ENCODE assay signal across 12 cellular contexts in the genomic region with DNA sequence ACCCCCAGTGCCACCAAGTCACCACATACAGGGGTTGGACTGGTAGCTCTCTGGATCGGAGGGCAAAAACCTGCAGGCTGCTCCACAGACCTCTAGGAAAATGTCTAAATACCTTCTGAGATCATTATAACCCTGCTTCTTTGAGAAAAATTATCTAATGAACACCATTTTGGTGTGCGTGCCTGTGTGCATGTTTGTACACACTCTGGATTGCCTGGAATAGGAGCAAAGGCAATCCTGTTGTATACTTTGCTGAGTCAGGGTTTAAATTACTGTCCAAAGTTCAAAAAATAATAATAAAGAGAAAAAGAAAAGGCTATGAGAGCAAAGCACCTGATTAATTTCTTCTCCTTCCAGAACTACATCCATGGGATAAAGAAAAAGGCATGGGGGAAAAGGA. TPM values are rescaled to one million over a fixed set of nuclear protein-coding genes. Genes with fewer than 3 reads are reported as not detected.
A peak's percentile ranks its signal among the peaks of the same experiment; 100 is the strongest.
DNase-seq lines count a peak whose midpoint lies in the region; ATAC-seq, FAIRE-seq and TF ChIP-seq lines count a peak whose summit lies in the region.
"Had no signal": no experiment of that assay in that cellular context is flagged by ENCODE, and none has a peak within 500 bp of the region (broad histone marks: within the 10 kb centered on the region; RNA-seq: fewer than 3 reads in every experiment).

No MANE protein-coding gene starts in this region.

- in situ Hi-C loops in GM12878 (cut with MboI), result no loop called here

- H3K27ac Mint-ChIP-seq in activated CD4-positive, alpha-beta T cell treated with anti-CD3 and anti-CD28 coated beads for 36 hours, result peak overlapping the region; percentile 100

- H3K4me3 Mint-ChIP-seq in activated CD4-positive, alpha-beta T cell treated with anti-CD3 and anti-CD28 coated beads for 36 hours, result peak overlapping the region; percentile 76

- no peak for TF ChIP-seq EP300 in GM12878 (IDR thresholded peaks at IDR 0.05; ENCODE audit: borderline replicate concordance in 1 of 2, control insufficient read depth in 1 of 2, low read depth in 2 of 2, low read length in 2 of 2)

- no peaks in the 10 kb centered on the region for H3K9me2 ChIP-seq in MM.1S (replicated peaks; ENCODE audit: insufficient read depth, low read length)

- RAD21 ChIA-PET in GM12878 (lab: Charles Lee; ENCODE audit: unreplicated experiment), result interaction anchor here (0.9 to 4.2 kb wide), 12 partner anchors 8 to 78 kb away, joined by 3 to 43 read pairs (median 6); partner anchors contain the start of gene JAML

- H3K9me3 Mint-ChIP-seq in activated CD4-positive, alpha-beta T cell treated with anti-CD3 and anti-CD28 coated beads for 36 hours (ENCODE audit: low read depth), result no peaks in the 10 kb centered on the region

- intact Hi-C loops in activated CD4-positive, alpha-beta T cell treated with anti-CD3 and anti-CD28 coated beads for 36 hours (cut with DNase I, micrococcal nuclease), result no loop called here
- intact Hi-C loops in GM12878 (cut with micrococcal nuclease; ENCODE audit: unreplicated experiment), result no loop called here

- H3K9me3 ChIP-seq in MM.1S (replicated peaks; ENCODE audit: insufficient read depth, low read length) (no peaks in the 10 kb centered on the region), GM12878 (replicated peaks; ENCODE audit: control insufficient read depth, insufficient read depth, low read length) (no peaks in the 10 kb centered on the region), neutrophil (no peaks in the 10 kb centered on the region)

- WGBS in GM12878 (ENCODE audit: insufficient coverage, insufficient replicate concordance, low lambda C conversion rate, missing lambda C conversion rate), result 39% methylated on average over 2 of the region's 2 CpGs

- BruUV-seq in GM12878 (replicated peaks; lab: Mats Ljungman, UMichigan), result no TSS peak

- peaks cover 94% of the 10 kb centered on the region for H3K4me1 Mint-ChIP-seq in activated CD4-positive, alpha-beta T cell treated with anti-CD3 and anti-CD28 coated beads for 36 hours

- no peaks in the 10 kb centered on the region for H3K27me3 Mint-ChIP-seq in activated CD4-positive, alpha-beta T cell treated with anti-CD3 and anti-CD28 coated beads for 36 hours

- no peaks in the 10 kb centered on the region; the same call in 1 of the 2 replicates for H4K20me1 ChIP-seq in MM.1S (ENCODE audit: insufficient read depth, low read length)
- no peaks in the 10 kb centered on the region for H4K20me1 ChIP-seq in GM12878 (ENCODE audit: control insufficient read depth, insufficient read depth)

- CTCF ChIA-PET in activated CD4-positive, alpha-beta T cell treated with anti-CD3 and anti-CD28 coated beads for 36 hours (lab: Charles Lee), result interaction anchor here (0.7 to 4.7 kb wide), 12 partner anchors 9 to 245 kb away, joined by 3 to 36 read pairs (median 7); partner anchors contain the start of gene JAML
- CTCF ChIA-PET in GM12878 (lab: Yijun Ruan, JAX), result interaction anchor here (1.0 to 6.9 kb wide), 15 partner anchors 11 to 267 kb away, joined by 3 to 62 read pairs (median 4); partner anchors contain the start of genes JAML and MPZL3

- no peak for TF ChIP-seq CTCF in MM.1S (IDR thresholded peaks at IDR 0.05; ENCODE audit: low read length)
- TF ChIP-seq CTCF in GM12878 (IDR thresholded peaks at IDR 0.05 in 2 of 3, conservative IDR thresholded peaks at IDR 0.05 in 1 of 3; ENCODE audit: control insufficient read depth in 2 of 3, extremely low read depth in 1 of 3, insufficient read depth in 1 of 3, low read depth in 3 of 3, low read length in 3 of 3), result no peak
- TF ChIP-seq CTCF in neutrophil (IDR thresholded peaks at IDR 0.05), result no peak

- peaks cover 70% of the 10 kb centered on the region for H3K36me3 Mint-ChIP-seq in activated CD4-positive, alpha-beta T cell treated with anti-CD3 and anti-CD28 coated beads for 36 hours (ENCODE audit: low read depth)

- H2AFZ ChIP-seq in MM.1S (ENCODE audit: low read length) (no peak overlapping the region), GM12878 (ENCODE audit: control insufficient read depth, low read depth, low read length) (no peak overlapping the region)

- H3K4me1 ChIP-seq in MM.1S (ENCODE audit: low read length) (peaks cover 15% of the 10 kb centered on the region), GM12878 (ENCODE audit: control insufficient read depth, insufficient read depth, low read length) (peaks cover 36% of the 10 kb centered on the region), neutrophil (ENCODE audit: control insufficient read depth in 1 of 2, insufficient read depth in 1 of 2, low read depth in 1 of 2, low read length in 1 of 2) (peaks cover 100% of the 10 kb centered on the region in 2 experiments)

- no peak overlapping the region for H3K4me3 ChIP-seq in MM.1S (ENCODE audit: low read length)
- no peak overlapping the region for H3K4me3 ChIP-seq in GM12878
- H3K4me3 ChIP-seq in neutrophil (ENCODE audit: low read depth in 1 of 2, low read length in 1 of 2), result peak overlapping the region; percentile 63 to 77

- POLR2A ChIA-PET in activated CD4-positive, alpha-beta T cell treated with anti-CD3 and anti-CD28 coated beads for 36 hours (lab: Charles Lee), result interaction anchor here (1.2 to 4.6 kb wide), 3 partner anchors 12 to 17 kb away, joined by 3 to 44 read pairs (median 4); partner anchors contain the start of gene JAML
- POLR2A ChIA-PET in GM12878 (lab: Charles Lee), result interaction anchor here (0.5 to 3.7 kb wide), 10 partner anchors 9 to 164 kb away, joined by 3 to 17 read pairs (median 3); partner anchors contain the start of gene JAML

- no peak for TF ChIP-seq POLR2A in GM12878 (IDR thresholded peaks at IDR 0.05; ENCODE audit: low read depth, low read length)

- peaks cover 73% of the 10 kb centered on the region for H3K27me3 ChIP-seq in MM.1S (replicated peaks; ENCODE audit: insufficient read depth, low read length)
- H3K27me3 ChIP-seq in GM12878 (replicated peaks in 1 of 2; ENCODE audit: control insufficient read depth in 2 of 2, insufficient read depth in 2 of 2, low read length in 1 of 2), result no peaks in the 10 kb centered on the region
- H3K27me3 ChIP-seq in neutrophil, result no peaks in the 10 kb centered on the region

- DNase-seq in activated CD4-positive, alpha-beta T cell treated with anti-CD3 and anti-CD28 coated beads for 36 hours, result no peak
- DNase-seq in activated CD4-positive, alpha-beta T cell treated with anti-CD3 and anti-CD28 coated beads for 4 hours, result no peak
- no peak for DNase-seq in MM.1S
- DNase-seq in GM12878 (ENCODE audit: low read depth, low spot score), result no peak
- no peak for DNase-seq in retina
- DNase-seq in activated CD4-positive, CD25-positive, alpha-beta regulatory T cell treated with anti-CD3 and anti-CD28 coated beads, Interleukin-2, amount 50 U/mL, for 72 hours, result no peak
- DNase-seq: NCI-H1105, NCI-H2227 treated with DMSO at 0.1 percent for 48 hours had no signal

- H3K27ac ChIP-seq in MM.1S (ENCODE audit: low read length) (no peak overlapping the region), GM12878 (ENCODE audit: control insufficient read depth, insufficient read depth) (peak overlapping the region; percentile 17; the same call in 1 of the 2 replicates), neutrophil (peak overlapping the region; percentile 97)

- no peaks in the 10 kb centered on the region for H3K36me3 ChIP-seq in MM.1S (replicated peaks; ENCODE audit: insufficient read depth, low read length)
- no peaks in the 10 kb centered on the region for H3K36me3 ChIP-seq in GM12878 (ENCODE audit: control insufficient read depth in 2 of 2, insufficient read depth in 2 of 2, low read length in 1 of 2)
- H3K36me3 ChIP-seq in neutrophil, result peaks cover 58% of the 10 kb centered on the region

- SMC1A ChIA-PET in GM12878 (lab: Charles Lee; ENCODE audit: uncharacterized antibody, unreplicated experiment), result interaction anchor here (0.5 to 5.8 kb wide), 21 partner anchors 11 to 761 kb away, joined by 3 to 80 read pairs (median 7); partner anchors contain the start of genes CD3E, JAML and MPZL3

- peaks cover 9% of the 10 kb centered on the region; the same call in 1 of the 2 replicates for H3F3A ChIP-seq in MM.1S (ENCODE audit: insufficient read depth, low read length)

- FAIRE-seq in GM12878 (lab: Jason Lieb, UNC), result no peak
- FAIRE-seq: A204.1 had no signal

- H3K4me2 ChIP-seq in MM.1S (ENCODE audit: low read depth, low read length), result peak overlapping the region; percentile 46; the same call in 1 of the 2 replicates
- peak overlapping the region; percentile 84 for H3K4me2 ChIP-seq in GM12878 (ENCODE audit: control insufficient read depth, insufficient read depth)

- H3K79me2 ChIP-seq in MM.1S (ENCODE audit: low read length) (no peaks in the 10 kb centered on the region), GM12878 (ENCODE audit: control insufficient read depth, insufficient read depth, low read length) (no peaks in the 10 kb centered on the region)

- TF ChIP-seq RAD21 in GM12878 (IDR thresholded peaks at IDR 0.05; ENCODE audit: insufficient read depth, low read depth, low read length), result no peak

- no peak for ATAC-seq in activated CD4-positive, alpha-beta T cell treated with anti-CD3 and anti-CD28 coated beads for 36 hours
- ATAC-seq in GM12878, result no peak
- no peak for ATAC-seq in HG03432 (IDR thresholded peaks at IDR 0.05; ENCODE audit: unreplicated experiment)

- no peak overlapping the region for H3K9ac ChIP-seq in MM.1S (ENCODE audit: low read length)
- no peak overlapping the region for H3K9ac ChIP-seq in GM12878 (ENCODE audit: control insufficient read depth, insufficient read depth, low read length)

RNA-seq across cellular contexts. Expression of gene JAML, which starts 11.0 kb away (rescaled TPM):
- 100 to 1,000 TPM; 168 to 193 TPM for total RNA-seq in activated CD4-positive, alpha-beta T cell treated with anti-CD3 and anti-CD28 coated beads for 36 hours
- total RNA-seq in GM12878 (2013; cell fraction: nucleolus; rRNA removed), result 12.6 TPM in 2 replicates
- total RNA-seq in GM12878 (2014; rRNA removed) (2.9 and 5.0 TPM in 2 replicates), GM12878 (2014; rRNA removed; fragmentation: Illumina TruSeq; extraction: Trizol) (3.4 and 4.7 TPM in 2 replicates), GM12878 (2021) (2.4 and 3.7 TPM in 2 replicates)
- 0.88 TPM for polyA plus RNA-seq in GM12878 (2011; ENCODE audit: low read depth)
- polyA plus RNA-seq in GM12878 (2011; rRNA removed) (0.50 and 0.60 TPM in 2 replicates), GM12878 (2014; fragmentation: Illumina TruSeq; extraction: Trizol) (4.8 and 6.1 TPM in 2 replicates), GM12878 (2014; fragmentation: Nextera tagmentation; extraction: Ambion mirVana) (1 to 10 TPM; 2.9 to 3.5 TPM), GM12878 (2014; rRNA removed) (2.1 and 4.0 TPM in 2 replicates), GM12878 (2016; fragmentation: Nextera tagmentation; extraction: Ambion mirVana) (1 to 10 TPM; 7.7 to 8.1 TPM)
- 0.25 and 0.27 TPM in 2 replicates for polyA plus RNA-seq in GM12878 (2011; cell fraction: cytosol; rRNA removed)
- polyA plus RNA-seq in GM12878 (2011; cell fraction: nucleus; rRNA removed), result 1.2 and 1.5 TPM in 2 replicates
- polyA plus RNA-seq in GM12878 (2012), result 0.62 and 1.2 TPM in 2 replicates
- polyA minus RNA-seq in GM12878 (2011; rRNA and poly(A)+ RNA removed), result 0.31 and 0.66 TPM in 2 replicates
- polyA minus RNA-seq in GM12878 (2011; cell fraction: cytosol; rRNA and poly(A)+ RNA removed), result not detected in 2 replicates
- 0.57 and 0.85 TPM in 2 replicates for polyA minus RNA-seq in GM12878 (2011; cell fraction: nucleus; rRNA and poly(A)+ RNA removed)
- total RNA-seq: epithelial cell of proximal tubule had no signal

RNA-seq across cellular contexts. Expression of gene SCN2B, which starts 37.3 kb away (rescaled TPM):
- total RNA-seq in activated CD4-positive, alpha-beta T cell treated with anti-CD3 and anti-CD28 coated beads for 36 hours, result not detected
- total RNA-seq in GM12878 (2013; cell fraction: nucleolus; rRNA removed), result not detected in 2 replicates
- 0.05 TPM in 1 of 2 replicates, not detected in the other for total RNA-seq in GM12878 (2014; rRNA removed)
- total RNA-seq in GM12878 (2014; rRNA removed; fragmentation: Illumina TruSeq; extraction: Trizol), result not detected in 2 replicates
- not detected in 2 replicates for total RNA-seq in GM12878 (2021)
- not detected for polyA plus RNA-seq in GM12878 (2011; ENCODE audit: low read depth)
- polyA plus RNA-seq in GM12878 (2011; rRNA removed), result 0.01 TPM in 1 of 2 replicates, not detected in the other
- polyA plus RNA-seq in GM12878 (2011; cell fraction: cytosol; rRNA removed), result not detected in 2 replicates
- polyA plus RNA-seq in GM12878 (2011; cell fraction: nucleus; rRNA removed), result not detected in 2 replicates
- not detected in 2 replicates for polyA plus RNA-seq in GM12878 (2012)
- polyA plus RNA-seq in GM12878 (2014; fragmentation: Illumina TruSeq; extraction: Trizol), result not detected in 2 replicates
- not detected for polyA plus RNA-seq in GM12878 (2014; fragmentation: Nextera tagmentation; extraction: Ambion mirVana)
- polyA plus RNA-seq in GM12878 (2014; rRNA removed), result not detected in 2 replicates
- polyA plus RNA-seq in GM12878 (2016; fragmentation: Nextera tagmentation; extraction: Ambion mirVana), result not detected
- not detected in 2 replicates for polyA minus RNA-seq in GM12878 (2011; rRNA and poly(A)+ RNA removed)
- polyA minus RNA-seq in GM12878 (2011; cell fraction: cytosol; rRNA and poly(A)+ RNA removed), result not detected in 2 replicates
- polyA minus RNA-seq in GM12878 (2011; cell fraction: nucleus; rRNA and poly(A)+ RNA removed), result not detected in 2 replicates

RNA-seq across cellular contexts. Expression of gene MPZL3, which starts 38.4 kb away (rescaled TPM):
- total RNA-seq in activated CD4-positive, alpha-beta T cell treated with anti-CD3 and anti-CD28 coated beads for 36 hours, result 10 to 100 TPM; 45.9 to 53.2 TPM
- 5.2 and 5.4 TPM in 2 replicates for total RNA-seq in GM12878 (2013; cell fraction: nucleolus; rRNA removed)
- total RNA-seq in GM12878 (2014; rRNA removed) (7.3 and 9.8 TPM in 2 replicates), GM12878 (2014; rRNA removed; fragmentation: Illumina TruSeq; extraction: Trizol) (6.6 TPM in 2 replicates), GM12878 (2021) (5.6 and 6.4 TPM in 2 replicates)
- 1.7 TPM for polyA plus RNA-seq in GM12878 (2011; ENCODE audit: low read depth)
- polyA plus RNA-seq in GM12878 (2011; rRNA removed) (5.5 and 8.5 TPM in 2 replicates), GM12878 (2014; fragmentation: Illumina TruSeq; extraction: Trizol) (6.0 and 8.0 TPM in 2 replicates), GM12878 (2014; fragmentation: Nextera tagmentation; extraction: Ambion mirVana) (1 to 10 TPM; 2.1 to 7.5 TPM), GM12878 (2014; rRNA removed) (4.6 and 7.0 TPM in 2 replicates), GM12878 (2016; fragmentation: Nextera tagmentation; extraction: Ambion mirVana) (1 to 10 TPM; 4.0 to 4.7 TPM)
- polyA plus RNA-seq in GM12878 (2011; cell fraction: cytosol; rRNA removed), result 3.0 TPM in 2 replicates
- 1.9 and 2.6 TPM in 2 replicates for polyA plus RNA-seq in GM12878 (2011; cell fraction: nucleus; rRNA removed)
- polyA plus RNA-seq in GM12878 (2012), result 2.2 and 2.4 TPM in 2 replicates
- polyA minus RNA-seq in GM12878 (2011; rRNA and poly(A)+ RNA removed), result 6.7 and 8.9 TPM in 2 replicates
- 1.6 and 2.2 TPM in 2 replicates for polyA minus RNA-seq in GM12878 (2011; cell fraction: cytosol; rRNA and poly(A)+ RNA removed)
- 0.73 and 0.86 TPM in 2 replicates for polyA minus RNA-seq in GM12878 (2011; cell fraction: nucleus; rRNA and poly(A)+ RNA removed)

RNA-seq across cellular contexts. Expression of gene MPZL2, which starts 50.3 kb away (rescaled TPM):
- total RNA-seq in activated CD4-positive, alpha-beta T cell treated with anti-CD3 and anti-CD28 coated beads for 36 hours, result 10 to 100 TPM; 26.7 to 30.1 TPM
- total RNA-seq in GM12878 (2013; cell fraction: nucleolus; rRNA removed), result 1.6 and 1.8 TPM in 2 replicates
- 3.3 and 4.0 TPM in 2 replicates for total RNA-seq in GM12878 (2014; rRNA removed)
- total RNA-seq in GM12878 (2014; rRNA removed; fragmentation: Illumina TruSeq; extraction: Trizol), result 3.0 and 3.1 TPM in 2 replicates
- 3.2 and 4.4 TPM in 2 replicates for total RNA-seq in GM12878 (2021)
- polyA plus RNA-seq in GM12878 (2011; ENCODE audit: low read depth), result not detected
- 0.76 and 0.81 TPM in 2 replicates for polyA plus RNA-seq in GM12878 (2011; rRNA removed)
- polyA plus RNA-seq in GM12878 (2011; cell fraction: cytosol; rRNA removed), result 0.37 and 0.45 TPM in 2 replicates
- 0.89 and 1.5 TPM in 2 replicates for polyA plus RNA-seq in GM12878 (2011; cell fraction: nucleus; rRNA removed)
- 0.15 and 0.17 TPM in 2 replicates for polyA plus RNA-seq in GM12878 (2012)
- 4.8 and 5.2 TPM in 2 replicates for polyA plus RNA-seq in GM12878 (2014; fragmentation: Illumina TruSeq; extraction: Trizol)
- polyA plus RNA-seq in GM12878 (2014; fragmentation: Nextera tagmentation; extraction: Ambion mirVana), result 1 to 10 TPM; 4.2 to 4.5 TPM
- 2.5 and 2.6 TPM in 2 replicates for polyA plus RNA-seq in GM12878 (2014; rRNA removed)
- 1 to 10 TPM in 1 of 2 experiments, under 1 TPM in 1; 0.88 to 1.6 TPM for polyA plus RNA-seq in GM12878 (2016; fragmentation: Nextera tagmentation; extraction: Ambion mirVana)
- 0.21 and 0.44 TPM in 2 replicates for polyA minus RNA-seq in GM12878 (2011; rRNA and poly(A)+ RNA removed)
- not detected in 2 replicates for polyA minus RNA-seq in GM12878 (2011; cell fraction: cytosol; rRNA and poly(A)+ RNA removed)
- polyA minus RNA-seq in GM12878 (2011; cell fraction: nucleus; rRNA and poly(A)+ RNA removed), result 0.12 TPM in 1 of 2 replicates, not detected in the other

Comparison
In these comparisons a context has a peak if more than half of its experiments do, and no peak if none do; other contexts are left out.
1. H3K4me3 ChIP-seq: peak in neutrophil (2 of 2); none in MM.1S (single experiment) and GM12878 (single experiment).
2. RNA of gene JAML, which starts 11.0 kb away (total RNA-seq): 168 to 193 TPM in activated CD4-positive, alpha-beta T cell treated with anti-CD3 and anti-CD28 coated beads for 36 hours; 2.4 to 12.6 TPM in GM12878; every median in the first group is over 10 times any median in the second.
3. RNA of gene MPZL3, which starts 38.4 kb away (total RNA-seq): 45.9 to 53.2 TPM in activated CD4-positive, alpha-beta T cell treated with anti-CD3 and anti-CD28 coated beads for 36 hours; 5.2 to 9.8 TPM in GM12878; every median in the first group is over 4 times any median in the second.